Comparison of ENCODE assay signal across 14 cellular contexts in the genomic region with DNA sequence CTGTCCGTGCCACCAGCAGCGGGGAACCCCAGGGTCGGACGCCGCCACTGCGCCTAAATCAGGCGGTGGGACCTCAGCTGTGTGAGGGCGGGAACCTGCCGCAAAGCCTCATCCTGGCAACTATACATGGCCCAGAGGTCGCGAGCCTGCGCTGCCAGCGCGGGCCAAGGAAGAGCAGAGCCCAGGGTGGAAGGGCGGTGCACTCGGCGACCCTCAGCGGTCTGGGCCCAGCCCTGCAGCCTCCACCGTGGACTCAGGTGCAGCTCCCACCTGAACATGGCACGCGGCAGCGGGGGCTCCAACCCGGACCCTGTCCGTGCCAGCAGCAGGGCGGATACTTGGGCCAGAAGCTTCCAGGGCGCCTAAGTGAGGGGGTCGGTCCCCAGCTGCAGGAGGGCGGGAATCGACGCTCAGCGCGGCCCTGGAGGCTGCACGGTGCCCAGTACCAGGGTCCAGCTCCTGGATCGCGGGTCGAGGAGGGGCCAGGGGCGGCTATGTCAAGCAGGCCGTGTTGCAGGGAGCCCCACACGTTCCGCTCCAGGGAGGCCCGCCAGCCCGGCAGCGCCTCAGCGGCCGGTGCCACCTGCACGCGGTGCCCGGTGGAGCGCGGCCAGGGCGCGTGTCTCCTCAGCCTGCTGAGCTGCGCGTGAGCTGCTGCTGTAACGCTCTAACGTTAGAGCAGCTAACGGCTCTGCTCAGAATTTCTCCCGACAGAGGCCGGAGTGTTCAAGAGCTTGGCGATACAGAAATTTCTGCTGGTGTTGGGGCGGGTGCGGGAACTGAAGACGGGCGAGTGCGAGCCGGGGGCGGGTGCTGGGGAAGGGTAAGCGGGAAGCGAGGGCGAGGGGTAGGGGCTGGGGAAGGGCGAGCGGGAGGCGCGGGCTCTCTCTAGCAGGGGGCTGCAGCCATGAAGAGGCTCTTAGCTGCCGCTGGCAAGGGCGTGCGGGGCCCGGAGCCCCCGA. TPM values are rescaled to one million over a fixed set of nuclear protein-coding genes. Genes with fewer than 3 reads are reported as not detected.
A peak's percentile ranks its signal among the peaks of the same experiment; 100 is the strongest.
DNase-seq lines count a peak whose midpoint lies in the region; ATAC-seq, FAIRE-seq and TF ChIP-seq lines count a peak whose summit lies in the region.
"Had no signal": no experiment of that assay in that cellular context is flagged by ENCODE, and none has a peak within 500 bp of the region (broad histone marks: within the 10 kb centered on the region; RNA-seq: fewer than 3 reads in every experiment).

A gene with protein sequence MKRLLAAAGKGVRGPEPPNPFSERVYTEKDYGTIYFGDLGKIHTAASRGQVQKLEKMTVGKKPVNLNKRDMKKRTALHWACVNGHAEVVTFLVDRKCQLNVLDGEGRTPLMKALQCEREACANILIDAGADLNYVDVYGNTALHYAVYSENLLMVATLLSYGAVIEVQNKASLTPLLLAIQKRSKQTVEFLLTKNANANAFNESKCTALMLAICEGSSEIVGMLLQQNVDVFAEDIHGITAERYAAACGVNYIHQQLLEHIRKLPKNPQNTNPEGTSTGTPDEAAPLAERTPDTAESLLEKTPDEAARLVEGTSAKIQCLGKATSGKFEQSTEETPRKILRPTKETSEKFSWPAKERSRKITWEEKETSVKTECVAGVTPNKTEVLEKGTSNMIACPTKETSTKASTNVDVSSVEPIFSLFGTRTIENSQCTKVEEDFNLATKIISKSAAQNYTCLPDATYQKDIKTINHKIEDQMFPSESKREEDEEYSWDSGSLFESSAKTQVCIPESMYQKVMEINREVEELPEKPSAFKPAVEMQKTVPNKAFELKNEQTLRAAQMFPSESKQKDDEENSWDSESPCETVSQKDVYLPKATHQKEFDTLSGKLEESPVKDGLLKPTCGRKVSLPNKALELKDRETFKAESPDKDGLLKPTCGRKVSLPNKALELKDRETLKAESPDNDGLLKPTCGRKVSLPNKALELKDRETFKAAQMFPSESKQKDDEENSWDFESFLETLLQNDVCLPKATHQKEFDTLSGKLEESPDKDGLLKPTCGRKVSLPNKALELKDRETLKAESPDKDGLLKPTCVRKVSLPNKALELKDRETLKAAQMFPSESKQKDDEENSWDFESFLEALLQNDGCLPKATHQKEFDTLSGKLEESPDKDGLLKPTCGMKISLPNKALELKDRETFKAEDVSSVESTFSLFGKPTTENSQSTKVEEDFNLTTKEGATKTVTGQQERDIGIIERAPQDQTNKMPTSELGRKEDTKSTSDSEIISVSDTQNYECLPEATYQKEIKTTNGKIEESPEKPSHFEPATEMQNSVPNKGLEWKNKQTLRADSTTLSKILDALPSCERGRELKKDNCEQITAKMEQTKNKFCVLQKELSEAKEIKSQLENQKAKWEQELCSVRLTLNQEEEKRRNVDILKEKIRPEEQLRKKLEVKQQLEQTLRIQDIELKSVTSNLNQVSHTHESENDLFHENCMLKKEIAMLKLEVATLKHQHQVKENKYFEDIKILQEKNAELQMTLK (N-terminal part only) (plus strand): TSS at position 660 of the 962 bp plus-strand sequence. CDS start 248 bp downstream, at position 908.

- no peaks in the 10 kb centered on the region for H3K4me1 ChIP-seq in adipocyte (ENCODE audit: control insufficient read depth, insufficient read depth, low read length)
- no peaks in the 10 kb centered on the region for H3K4me1 ChIP-seq in kidney (ENCODE audit: control insufficient read depth in 1 of 2, insufficient read depth in 1 of 2, low read depth in 1 of 2, low read length in 2 of 2)
- H3K4me1 ChIP-seq in mesenchymal stem cell (ENCODE audit: control insufficient read depth, insufficient read depth, low read depth, low read length), result no peaks in the 10 kb centered on the region
- H3K4me1 ChIP-seq: left lung had no signal

- no peak within 1 kb of the TSS for H2BK5ac ChIP-seq in mesenchymal stem cell (ENCODE audit: low read depth, low read length, poor library complexity, severe bottlenecking)

- no peak within 1 kb of the TSS for H2AK5ac ChIP-seq in mesenchymal stem cell (ENCODE audit: low read length, severe bottlenecking)

- H3K79me1 ChIP-seq in mesenchymal stem cell (replicated peaks; ENCODE audit: low read length, poor library complexity, severe bottlenecking), result no peaks in the 10 kb centered on the region

- no peak within 1 kb of the TSS for H2AFZ ChIP-seq in mesenchymal stem cell (ENCODE audit: low read depth, low read length)

- no peak within 1 kb of the TSS for H4K91ac ChIP-seq in mesenchymal stem cell (ENCODE audit: low read length)

- no peak within 1 kb of the TSS for H3K4me2 ChIP-seq in mesenchymal stem cell (ENCODE audit: low read length, poor library complexity, severe bottlenecking)

- H3K18ac ChIP-seq in mesenchymal stem cell (ENCODE audit: low read depth in 1 of 2, low read length in 2 of 2), result no peak within 1 kb of the TSS

- peak; percentile 11 for DNase-seq in activated naive CD4-positive, alpha-beta T cell treated with anti-CD3 and anti-CD28 coated beads, Interleukin-2, amount 50 U/mL, for 16 hours
- no peak for DNase-seq in activated naive CD4-positive, alpha-beta T cell treated with Interleukin-2 at 50 U/mL for 16 hours
- DNase-seq in adipocyte (ENCODE audit: low read depth) (no peak), kidney (peak; percentile 63), type B pancreatic cell (ENCODE audit: extremely low spot score, unreplicated experiment) (peak; percentile 63), mesenchymal stem cell (no peak)
- DNase-seq in stimulated activated naive CD4-positive, alpha-beta T cell treated with Interleukin-2 at 50 U/mL for 16 hours (lab: John Stamatoyannopoulos, UW), result no peak
- DNase-seq: activated CD4-positive, alpha-beta T cell treated with anti-CD3 and anti-CD28 coated beads, Interleukin-2, amount 50 U/mL, for 4 hours; HCEC 1CT had no signal

- ATAC-seq in HG03175 (IDR thresholded peaks at IDR 0.05; ENCODE audit: unreplicated experiment), result no peak
- ATAC-seq: esophagus mucosa, left lung had no signal

- H3K23ac ChIP-seq in mesenchymal stem cell (ENCODE audit: low read length in 2 of 2), result no peak within 1 kb of the TSS

- no peak within 1 kb of the TSS for H3K4ac ChIP-seq in mesenchymal stem cell (ENCODE audit: low read depth in 1 of 2, low read length in 2 of 2)

- no peak within 1 kb of the TSS for H3K9ac ChIP-seq in adipocyte (ENCODE audit: low read length)
- no peak within 1 kb of the TSS for H3K9ac ChIP-seq in kidney (ENCODE audit: low read length in 2 of 2)
- no peak within 1 kb of the TSS for H3K9ac ChIP-seq in mesenchymal stem cell (ENCODE audit: low read length)

- H3K4me3 ChIP-seq in adipocyte (ENCODE audit: low read length), result peak within 1 kb of the TSS; percentile 44
- H3K4me3 ChIP-seq in kidney (ENCODE audit: low read length in 2 of 2), result no peak within 1 kb of the TSS
- H3K4me3 ChIP-seq in mesenchymal stem cell (ENCODE audit: insufficient read depth in 1 of 2, low read depth in 1 of 2, low read length in 2 of 2), result peak within 1 kb of the TSS in 1 of 2 experiments; percentile 29
- H3K4me3 ChIP-seq: left lung had no signal

- TF ChIP-seq CTCF in kidney (IDR thresholded peaks at IDR 0.05; ENCODE audit: borderline replicate concordance, extremely low read depth, insufficient read depth) (no peak), type B pancreatic cell (conservative IDR thresholded peaks at IDR 0.05) (no peak)

- H3K27ac Mint-ChIP-seq in type B pancreatic cell, result no peak within 1 kb of the TSS

- H3K9me3 Mint-ChIP-seq in type B pancreatic cell, result no peaks in the 10 kb centered on the region

- intact Hi-C loops in kidney (cut with DNase I), result no loop called here

- H3K9me3 ChIP-seq in adipocyte (ENCODE audit: control insufficient read depth, low read length) (no peaks in the 10 kb centered on the region), kidney (ENCODE audit: control insufficient read depth in 1 of 2, low read length in 2 of 2) (no peaks in the 10 kb centered on the region), mesenchymal stem cell (ENCODE audit: control insufficient read depth, low read length) (no peaks in the 10 kb centered on the region)
- H3K9me3 ChIP-seq: left lung had no signal

- H3K36me3 ChIP-seq in adipocyte (ENCODE audit: control insufficient read depth, insufficient read depth, low read length, severe bottlenecking) (no peaks in the 10 kb centered on the region), kidney (ENCODE audit: control insufficient read depth in 1 of 2, insufficient read depth in 2 of 2, low read length in 2 of 2) (no peaks in the 10 kb centered on the region), mesenchymal stem cell (ENCODE audit: control insufficient read depth in 1 of 2, insufficient read depth in 2 of 2, low read depth in 1 of 2, low read length in 2 of 2) (no peaks in the 10 kb centered on the region)
- H3K36me3 ChIP-seq: left lung had no signal

- H3K14ac ChIP-seq in mesenchymal stem cell (ENCODE audit: low read length in 2 of 2), result no peak within 1 kb of the TSS

- H3K27me3 Mint-ChIP-seq in type B pancreatic cell, result no peaks in the 10 kb centered on the region

- no peak within 1 kb of the TSS for H3K27ac ChIP-seq in kidney (ENCODE audit: low read depth in 2 of 2, low read length in 2 of 2)
- no peak within 1 kb of the TSS for H3K27ac ChIP-seq in mesenchymal stem cell (ENCODE audit: low read length, poor library complexity, severe bottlenecking)
- H3K27ac ChIP-seq: left lung had no signal

- no peaks in the 10 kb centered on the region for H3K36me3 Mint-ChIP-seq in type B pancreatic cell

- H2BK15ac ChIP-seq in mesenchymal stem cell (ENCODE audit: low read depth, poor library complexity, severe bottlenecking), result no peak within 1 kb of the TSS

- no peak for FAIRE-seq in kidney (lab: Jason Lieb, UNC)

- 96% methylated on average over 79 of the region's 79 CpGs for WGBS in mesenchymal stem cell

- no peaks in the 10 kb centered on the region for H3K27me3 ChIP-seq in adipocyte (replicated peaks; ENCODE audit: control insufficient read depth, insufficient read depth, low read length)
- peaks cover 0 to 8% of the 10 kb centered on the region in 2 experiments for H3K27me3 ChIP-seq in mesenchymal stem cell (ENCODE audit: control insufficient read depth in 1 of 2, insufficient read depth in 1 of 2, low read length in 2 of 2)

- no peak within 1 kb of the TSS for H2BK120ac ChIP-seq in mesenchymal stem cell (ENCODE audit: low read depth, low read length)

- no peak within 1 kb of the TSS for H4K8ac ChIP-seq in mesenchymal stem cell (ENCODE audit: low read length)

- no peak within 1 kb of the TSS for H2BK12ac ChIP-seq in mesenchymal stem cell (ENCODE audit: low read length in 2 of 2)

- H3K4me3 Mint-ChIP-seq in type B pancreatic cell, result no peak within 1 kb of the TSS

- no peaks in the 10 kb centered on the region for H3K4me1 Mint-ChIP-seq in type B pancreatic cell (ENCODE audit: unreplicated experiment)

RNA-seq across cellular contexts. Expression of the gene that starts here (rescaled TPM):
- not detected for total RNA-seq in kidney
- not detected for polyA plus RNA-seq in kidney (ENCODE audit: insufficient read depth, low read depth, low replicate concordance)
- not detected in 2 replicates for total RNA-seq in type B pancreatic cell (ENCODE audit: low replicate concordance)
- not detected for polyA plus RNA-seq in mesenchymal stem cell (2013, experiment 1 of 2)
- not detected for polyA plus RNA-seq in mesenchymal stem cell (2013, experiment 2 of 2)
- total RNA-seq: esophagus mucosa, left lung, pulmonary artery endothelial cell had no signal
- polyA plus RNA-seq: BJ had no signal

Comparison
In these comparisons a context has a peak if more than half of its experiments do, and no peak if none do; other contexts are left out.
1. Peak in DNase-seq in kidney; RNA of the gene not detected or under 1 TPM.
2. Peak in DNase-seq in type B pancreatic cell; RNA of the gene not detected or under 1 TPM.